Comparison of ENCODE assay signal across 1 cellular context in genomic region chr7:35758421-35758820, GRCh38.
TF ChIP-seq lines count a peak whose summit lies in the region.

No MANE protein-coding gene starts in this region.

TF ChIP-seq in GM23338, 12 proteins besides CTCF, POLR2A, EP300 and RAD21 (continued from another document):
- TF ChIP-seq CREB1 (CRISPR knock-in tag; IDR thresholded peaks at IDR 0.05; ENCODE audit: low read depth) (no peak), EZH2phosphoT487 (IDR thresholded peaks at IDR 0.05; ENCODE audit: unreplicated experiment) (no peak), EZH2 (IDR thresholded peaks at IDR 0.05; ENCODE audit: low read depth, unreplicated experiment) (no peak), POLR2AphosphoS5 (IDR thresholded peaks at IDR 0.05; ENCODE audit: low read depth) (no peak)
